22 cellular contexts compared by ENCODE assay signal in the genomic region with DNA sequence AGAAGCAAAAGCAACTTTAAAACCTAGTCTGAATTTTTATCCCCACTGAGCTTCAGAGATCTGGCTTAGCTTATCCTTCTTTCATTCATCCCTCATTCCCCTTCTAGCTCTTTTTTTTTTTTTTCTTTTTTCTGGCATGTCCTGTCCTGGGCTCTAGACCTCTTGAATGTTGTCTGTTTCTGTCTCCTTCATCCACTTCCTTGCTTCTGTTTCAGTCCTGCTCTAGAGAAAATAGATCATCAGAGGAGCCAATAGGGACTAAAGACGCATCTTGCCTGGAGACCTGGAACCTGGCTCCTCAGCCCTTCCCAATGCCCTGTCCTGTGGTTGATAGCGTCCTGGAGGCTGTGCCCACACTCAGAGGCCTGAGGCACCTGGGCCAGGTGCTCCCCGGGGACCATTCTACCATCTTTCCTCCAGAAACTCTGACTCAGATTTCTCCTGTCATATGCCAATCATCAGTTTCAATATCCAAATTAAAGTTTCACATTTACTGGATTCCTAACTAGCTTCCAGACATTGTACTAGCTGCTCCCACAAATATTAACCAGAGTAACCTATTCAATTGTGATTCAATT.
"Had no signal": no experiment of that assay in that cellular context is flagged by ENCODE, and none has a peak within 500 bp of the region (broad histone marks: within the 10 kb centered on the region; RNA-seq: fewer than 3 reads in every experiment).

No MANE protein-coding gene starts in this region.

- DNase-seq: IMR-90, Karpas-422, KG1, MG63, NCI-H1092, NCI-H1105 treated with DMSO at 0.1 percent for 48 hours, NCI-H1436, NCI-H187, NCI-H2029, NCI-H2081 treated with DMSO at 0.1 percent for 48 hours, NCI-H2171, NCI-H226, NCI-H446, NCI-H510A, NCI-H524 treated with DMSO at 0.1 percent for 48 hours, NCI-H69, NCI-H774, PC-3, SHP77 treated with DMSO at 0.1 percent for 48 hours had no signal

- ATAC-seq: HepG2, Panc1, PC-3, Right ventricle myocardium inferior had no signal
